In genomic region chr19:13260883-13261653, GRCh38 we compare ENCODE assay signal across 8 cellular contexts.
DNase-seq lines count a peak whose midpoint lies in the region; ATAC-seq and TF ChIP-seq lines count a peak whose summit lies in the region.

No MANE protein-coding gene starts in this region.

- no peak for TF ChIP-seq CTCF in fibroblast of pulmonary artery (IDR thresholded peaks at IDR 0.05; ENCODE audit: low read length, missing control alignments)
- TF ChIP-seq CTCF in tibial artery (IDR thresholded peaks at IDR 0.05), result no peak

- DNase-seq in activated CD8-positive, alpha-beta memory T cell treated with anti-CD3 and anti-CD28 coated beads for 24 hours, result peak; percentile 71
- no peak for DNase-seq in activated CD8-positive, alpha-beta memory T cell treated with anti-CD3 and anti-CD28 coated beads, Interleukin-2, amount 50 U/mL, for 4 hours
- peak; percentile 74 for DNase-seq in SK-MEL-5 (ENCODE audit: low read depth, low spot score)
- peak; percentile 68 for DNase-seq in fibroblast of pulmonary artery (ENCODE audit: low read depth)
- DNase-seq in HAP-1 (ENCODE audit: low spot score in 2 of 2), result no peak
- no peak for DNase-seq in OCI-M2 (lab: John Stamatoyannopoulos, UW; ENCODE audit: unreplicated experiment)
- no peak for DNase-seq in tibial artery

- peaks cover 10% of the 10 kb centered on the region for H3K27me3 ChIP-seq in HAP-1 (ENCODE audit: low read depth)
- peaks cover 0 to 21% of the 10 kb centered on the region in 2 donors for H3K27me3 ChIP-seq in tibial artery

- intact Hi-C loops in tibial artery (cut with DNase I; ENCODE audit: low total_unique reads), result loop anchor here (5.0 to 10.0 kb wide), 3 partner anchors 64 to 294 kb away; partner anchors contain the start of gene DAND5

- H3K9me3 ChIP-seq in HAP-1, result no peaks in the 10 kb centered on the region
- H3K9me3 ChIP-seq in tibial artery, result no peaks in the 10 kb centered on the region

- no peaks in the 10 kb centered on the region for H3K4me1 ChIP-seq in HAP-1
- peaks cover 0 to 5% (median 2%) of the 10 kb centered on the region in 4 donors for H3K4me1 ChIP-seq in tibial artery

- peak; percentile 64 for ATAC-seq in HG03045 (IDR thresholded peaks at IDR 0.05; ENCODE audit: unreplicated experiment)

- no peak overlapping the region for H3K27ac ChIP-seq in tibial artery

- in situ Hi-C loops in SK-MEL-5 (cut with HindIII; ENCODE audit: low pct_unique_long_range_greater_than_20kb, low sequenced_read_pairs) (no loop called here), HAP-1 (cut with MboI; ENCODE audit: low sequenced_read_pairs) (loop anchor here (10.0 kb wide), 1 partner anchor 286 kb away; no protein-coding TSS in a partner anchor)

- H3K4me3 ChIP-seq in fibroblast of pulmonary artery (replicated peaks; ENCODE audit: low read depth, low read length) (no peak overlapping the region), HAP-1 (no peak overlapping the region), tibial artery (no peak overlapping the region)

- H3K36me3 ChIP-seq in HAP-1 (replicated peaks), result no peaks in the 10 kb centered on the region
- no peaks in the 10 kb centered on the region for H3K36me3 ChIP-seq in tibial artery

Comparison
In these comparisons a context has a peak if more than half of its experiments do, and no peak if none do; other contexts are left out.
1. DNase-seq: peak in activated CD8-positive, alpha-beta memory T cell treated with anti-CD3 and anti-CD28 coated beads for 24 hours (single experiment), SK-MEL-5 (single experiment) and fibroblast of pulmonary artery (single experiment); none in activated CD8-positive, alpha-beta memory T cell treated with anti-CD3 and anti-CD28 coated beads, Interleukin-2, amount 50 U/mL, for 4 hours (single experiment), HAP-1 (0 of 2), OCI-M2 (single experiment) and tibial artery (0 of 2).